In the genomic region with DNA sequence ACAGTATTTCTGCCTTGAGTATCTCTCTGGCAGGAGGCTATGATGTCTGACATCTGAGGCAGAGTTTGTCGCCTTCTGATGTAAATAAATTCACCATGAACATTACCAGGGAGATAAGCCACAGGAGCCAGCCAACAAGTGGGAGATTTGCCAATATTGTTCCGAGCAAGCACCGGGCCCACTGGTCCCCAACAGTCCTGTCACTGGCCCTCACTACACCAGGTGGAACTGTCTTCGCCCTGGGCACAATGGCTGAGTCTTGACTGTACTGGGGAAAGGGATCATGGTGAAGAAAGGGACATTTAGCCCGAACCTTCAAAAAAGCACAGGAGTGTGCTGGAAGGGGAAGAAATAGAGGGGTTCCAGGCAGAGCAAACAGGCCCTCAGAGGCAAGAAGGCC, we compare ENCODE assay signal across 34 cellular contexts. TPM values are rescaled to one million over a fixed set of nuclear protein-coding genes. Genes with fewer than 3 reads are reported as not detected.
"Had no signal": no experiment of that assay in that cellular context is flagged by ENCODE, and none has a peak within 500 bp of the region (broad histone marks: within the 10 kb centered on the region; RNA-seq: fewer than 3 reads in every experiment).

No MANE protein-coding gene starts in this region.

- FAIRE-seq: endometrium, islet of Langerhans, keratinocyte had no signal

- H3K27me3 ChIP-seq: colonic mucosa, esophagus squamous epithelium, gastrocnemius medialis, heart right ventricle, left lung had no signal

- H3K27ac ChIP-seq: colonic mucosa, epithelial cell of prostate, esophagus squamous epithelium, gastrocnemius medialis, heart right ventricle, left lung, lower lobe of right lung had no signal

- H3K4me1 ChIP-seq: colonic mucosa, esophagus squamous epithelium, gastrocnemius medialis, heart right ventricle, left lung, lower lobe of right lung had no signal

- H3K4me3 ChIP-seq: colonic mucosa, esophagus squamous epithelium, gastrocnemius medialis, heart right ventricle, left lung, lower lobe of right lung, mucosa of descending colon had no signal

- H3K9me3 ChIP-seq: colonic mucosa, gastrocnemius medialis, lower lobe of right lung, mucosa of descending colon had no signal

- H3K36me3 ChIP-seq: colonic mucosa, esophagus squamous epithelium, gastrocnemius medialis, heart right ventricle, left lung, lower lobe of right lung had no signal

- H3K4me3 Mint-ChIP-seq: dendritic cell treated with granulocyte-macrophage colony-stimulating factor and Interleukin-4, amounts not matched to agents 40 ng/mL and 50 ng/mL, for 4 days; effector memory CD8-positive, alpha-beta T cell; endodermal cell; mesothelial cell of epicardium; naive B cell had no signal

- H3K27me3 Mint-ChIP-seq: dendritic cell treated with granulocyte-macrophage colony-stimulating factor and Interleukin-4, amounts not matched to agents 40 ng/mL and 50 ng/mL, for 4 days had no signal

- ATAC-seq: effector memory CD8-positive, alpha-beta T cell; esophagus mucosa; gastrocnemius medialis; left cardiac atrium; left lung; lower lobe of right lung; mucosa of descending colon had no signal

- H3K9me3 Mint-ChIP-seq: dendritic cell treated with granulocyte-macrophage colony-stimulating factor and Interleukin-4, amounts not matched to agents 40 ng/mL and 50 ng/mL, for 4 days; effector memory CD8-positive, alpha-beta T cell; endodermal cell had no signal

- H3K27ac Mint-ChIP-seq: dendritic cell treated with granulocyte-macrophage colony-stimulating factor and Interleukin-4, amounts not matched to agents 40 ng/mL and 50 ng/mL, for 4 days; effector memory CD8-positive, alpha-beta T cell; endodermal cell; mesothelial cell of epicardium; naive B cell had no signal

- H3K4me1 Mint-ChIP-seq: endodermal cell, mesothelial cell of epicardium, naive B cell had no signal

- DNase-seq: colonic mucosa; cortex of kidney; effector CD8-positive, alpha-beta T cell; effector memory CD8-positive, alpha-beta T cell; endodermal cell; erythroblast; esophagus squamous epithelium; foreskin fibroblast; foreskin melanocyte; gastrocnemius medialis; glutamatergic neuron; head of caudate nucleus; heart right ventricle; hippocampal formation; left cardiac atrium; left lung; lower lobe of right lung; mesenchymal stem cell; mucosa of descending colon; naive B cell had no signal

- H3K36me3 Mint-ChIP-seq: mesothelial cell of epicardium, naive B cell had no signal

RNA-seq across cellular contexts. Expression of a gene that starts 57.4 kb away (rescaled TPM):
- total RNA-seq: colonic mucosa, dermis microvascular lymphatic vessel endothelial cell, endodermal cell, esophagus mucosa, esophagus squamous epithelium, gastrocnemius medialis, glomerular endothelial cell, heart right ventricle, kidney epithelial cell, left cardiac atrium, left lung, lower leg skin, lower lobe of right lung, lung microvascular endothelial cell, mesenteric fat pad, mesothelial cell of epicardium, mucosa of descending colon, myocyte had no signal
- polyA plus RNA-seq: heart right ventricle, keratinocyte had no signal
